Comparison of ENCODE assay signal across 34 cellular contexts in genomic region chr7:15989194-15989593, GRCh38.
"Had no signal": no experiment of that assay in that cellular context is flagged by ENCODE, and none has a peak within 500 bp of the region (broad histone marks: within the 10 kb centered on the region; RNA-seq: fewer than 3 reads in every experiment).

No MANE protein-coding gene starts in this region.

- H3K27me3 ChIP-seq: cardiac muscle cell, Peyer's patch, SJSA1 had no signal

- H3K27ac ChIP-seq: cardiac muscle cell, KMS-11, Peyer's patch, SJSA1, WERI-Rb-1 had no signal

- DNase-seq: activated CD4-positive, alpha-beta memory T cell treated with anti-CD3 and anti-CD28 coated beads, Interleukin-2, amount 10 ng/mL, durations not matched to agents 7 days and 5 days; activated CD4-positive, alpha-beta T cell treated with anti-CD3 and anti-CD28 coated beads for 1 hour; activated CD4-positive, alpha-beta T cell treated with anti-CD3 and anti-CD28 coated beads for 48 hours; activated CD4-positive, CD25-positive, alpha-beta regulatory T cell; activated CD8-positive, alpha-beta memory T cell treated with anti-CD3 and anti-CD28 coated beads for 24 hours; activated CD8-positive, alpha-beta memory T cell treated with anti-CD3 and anti-CD28 coated beads, Interleukin-2, amount 10 ng/mL, durations not matched to agents 7 days and 5 days; activated CD8-positive, alpha-beta memory T cell treated with anti-CD3 and anti-CD28 coated beads, Interleukin-2, amount 50 U/mL, for 48 hours; activated effector memory CD4-positive, alpha-beta T cell treated with anti-CD3 and anti-CD28 coated beads, Interleukin-2, amount 50 U/mL, for 16 hours; activated naive CD4-positive, alpha-beta T cell; activated naive CD4-positive, alpha-beta T cell treated with anti-CD3 and anti-CD28 coated beads, Interleukin-2, amount 50 U/mL, for 16 hours; activated naive CD8-positive, alpha-beta T cell treated with anti-CD3 and anti-CD28 coated beads for 36 hours; activated T-cell treated with anti-CD3 and anti-CD28 coated beads, Interleukin-2, amount 50 U/mL, for 48 hours; amniotic stem cell; aorta; NCI-H1105; NCI-H1417 treated with DMSO at 0.1 percent for 48 hours; NCI-H187 treated with DMSO at 0.1 percent for 48 hours; NCI-H226; NCI-H446 treated with DMSO at 0.1 percent for 48 hours; NCI-H524; NCI-H69; NCI-H82; NK-92 treated with Interleukin-12 subunit alpha and Interleukin-12 subunit beta, amount 100 ng/mL, for 24 hours; PC-3; Peyer's patch; RPMI8226; SHP77 treated with DMSO at 0.1 percent for 48 hours; T-cell; T-helper 2 cell; T-helper 9 cell; WERI-Rb-1 had no signal

- H3K4me3 ChIP-seq: cardiac muscle cell, Peyer's patch, SJSA1 had no signal

- H3K36me3 ChIP-seq: cardiac muscle cell, Peyer's patch, SJSA1, WERI-Rb-1 had no signal

- H3K4me1 ChIP-seq: Peyer's patch, SJSA1 had no signal

- H3K9me3 ChIP-seq: Peyer's patch, SJSA1 had no signal
